ENCODE assay signal across 8 cellular contexts in genomic region chr11:19240420-19241259, GRCh38. TPM values are rescaled to one million over a fixed set of nuclear protein-coding genes. Genes with fewer than 3 reads are reported as not detected.
A peak's percentile ranks its signal among the peaks of the same experiment; 100 is the strongest.
DNase-seq lines count a peak whose midpoint lies in the region; ATAC-seq and TF ChIP-seq lines count a peak whose summit lies in the region.

TSS of gene E2F8 (minus strand) at chr11:19240945. CDS start at chr11:19240121, 824 bp downstream.

- intact Hi-C loops in activated naive CD4-positive, alpha-beta T cell treated with anti-CD3 and anti-CD28 coated beads for 36 hours (cut with micrococcal nuclease), result loop anchor here (1.0 to 10.0 kb wide), 13 partner anchors 123 to 1228 kb away; partner anchors contain the start of genes NAV2, SAAL1, SERGEF and SPTY2D1

- DNase-seq in GM04504 (ENCODE audit: low read depth), result peak; percentile 84
- DNase-seq in NCI-H1048 (lab: John Stamatoyannopoulos, UW), result peak; percentile 92
- DNase-seq in SK-N-MC (ENCODE audit: low read depth, low spot score), result peak; percentile 37
- peak; percentile 96 for DNase-seq in activated naive CD4-positive, alpha-beta T cell treated with anti-CD3 and anti-CD28 coated beads for 36 hours
- peak; percentile 65 for DNase-seq in glomerular endothelial cell (ENCODE audit: extremely low read depth, low read depth, low spot score)
- DNase-seq in omental fat pad (ENCODE audit: low spot score), result peak; percentile 76
- peak; percentile 59 for DNase-seq in thoracic aorta (ENCODE audit: low spot score)

- H3K27ac ChIP-seq in SK-N-MC (no peak within 1 kb of the TSS), thoracic aorta (no peak within 1 kb of the TSS)

- H3K9ac ChIP-seq in SK-N-MC (ENCODE audit: insufficient read length), result peak within 1 kb of the TSS; percentile 89

- TF ChIP-seq CTCF in omental fat pad (IDR thresholded peaks at IDR 0.05) (no peak), thoracic aorta (IDR thresholded peaks at IDR 0.05) (no peak)

- no peaks in the 10 kb centered on the region for H3K9me3 Mint-ChIP-seq in activated naive CD4-positive, alpha-beta T cell treated with anti-CD3 and anti-CD28 coated beads for 36 hours

- H3K27me3 ChIP-seq in thoracic aorta (replicated peaks; ENCODE audit: insufficient read depth), result peaks cover 7% of the 10 kb centered on the region

- peaks cover 24% of the 10 kb centered on the region for H3K36me3 ChIP-seq in SK-N-MC (ENCODE audit: insufficient read depth, low read length)
- no peaks in the 10 kb centered on the region for H3K36me3 ChIP-seq in thoracic aorta

- H3K27ac Mint-ChIP-seq in activated naive CD4-positive, alpha-beta T cell treated with anti-CD3 and anti-CD28 coated beads for 36 hours, result peak within 1 kb of the TSS; percentile 66

- CTCF ChIA-PET in activated naive CD4-positive, alpha-beta T cell treated with anti-CD3 and anti-CD28 coated beads for 36 hours (lab: Charles Lee), result interaction anchor here (0.6 kb wide), 1 partner anchor 22 kb away, joined by 3 read pairs; no protein-coding TSS in a partner anchor

- peaks cover 15% of the 10 kb centered on the region for H3K4me1 Mint-ChIP-seq in activated naive CD4-positive, alpha-beta T cell treated with anti-CD3 and anti-CD28 coated beads for 36 hours (ENCODE audit: low read depth)

- ATAC-seq in HG02588 (IDR thresholded peaks at IDR 0.05; ENCODE audit: unreplicated experiment) (peak; percentile 92), omental fat pad (ENCODE audit: low FRiP score) (peak; percentile 91), thoracic aorta (ENCODE audit: insufficient number of reproducible peaks, low FRiP score, low read depth) (peak; percentile 82)

- H3K36me3 Mint-ChIP-seq in activated naive CD4-positive, alpha-beta T cell treated with anti-CD3 and anti-CD28 coated beads for 36 hours (ENCODE audit: low read depth), result peaks cover 19% of the 10 kb centered on the region

- peak within 1 kb of the TSS; percentile 93 for H3K4me3 Mint-ChIP-seq in activated naive CD4-positive, alpha-beta T cell treated with anti-CD3 and anti-CD28 coated beads for 36 hours

- peaks cover 47% of the 10 kb centered on the region for H3K27me3 Mint-ChIP-seq in activated naive CD4-positive, alpha-beta T cell treated with anti-CD3 and anti-CD28 coated beads for 36 hours (ENCODE audit: low read depth)

- peaks cover 17 to 24% of the 10 kb centered on the region in 2 donors for H3K4me1 ChIP-seq in thoracic aorta (ENCODE audit: control insufficient read depth in 1 of 2, low read depth in 2 of 2)

- peak within 1 kb of the TSS; percentile 94 for H3K4me3 ChIP-seq in SK-N-MC
- H3K4me3 ChIP-seq in thoracic aorta, result peak within 1 kb of the TSS; percentile 77

- no peaks in the 10 kb centered on the region for H3K9me3 ChIP-seq in SK-N-MC (ENCODE audit: low read depth, low read length)
- no peaks in the 10 kb centered on the region for H3K9me3 ChIP-seq in thoracic aorta

RNA-seq across cellular contexts. Expression of gene E2F8, which starts in this region (rescaled TPM):
- 10 to 100 TPM; 19.5 to 21.2 TPM for total RNA-seq in activated naive CD4-positive, alpha-beta T cell treated with anti-CD3 and anti-CD28 coated beads for 36 hours
- total RNA-seq in glomerular endothelial cell, result 0.53 and 2.3 TPM in 2 replicates
- total RNA-seq in omental fat pad, result under 1 TPM in 1 of 4 donors, not detected in 3; 0.60 TPM
- not detected for total RNA-seq in thoracic aorta

Comparison
In these comparisons a context has a peak if more than half of its experiments do, and no peak if none do; other contexts are left out.
1. Peak in DNase-seq and ATAC-seq in omental fat pad; RNA of the gene not detected or under 1 TPM.
2. Peak in DNase-seq, ATAC-seq and H3K4me3 ChIP-seq in thoracic aorta; RNA of the gene not detected or under 1 TPM.
3. DNase-seq: peak in every context shown above with its lines; median percentile 96 in activated naive CD4-positive, alpha-beta T cell treated with anti-CD3 and anti-CD28 coated beads for 36 hours; 92 in NCI-H1048; 84 in GM04504; 76 in omental fat pad; 65 in glomerular endothelial cell; 59 in thoracic aorta; 37 in SK-N-MC.